In genomic region chr5:147483197-147483790, GRCh38 we compare ENCODE assay signal across 10 cellular contexts. TPM values are rescaled to one million over a fixed set of nuclear protein-coding genes. Genes with fewer than 3 reads are reported as not detected.
DNase-seq lines count a peak whose midpoint lies in the region; ATAC-seq and TF ChIP-seq lines count a peak whose summit lies in the region.
"Had no signal": no experiment of that assay in that cellular context is flagged by ENCODE, and none has a peak within 500 bp of the region (broad histone marks: within the 10 kb centered on the region; RNA-seq: fewer than 3 reads in every experiment).

No MANE protein-coding gene starts in this region.

- DNase-seq in NCI-H1092 treated with DMSO at 0.1 percent for 48 hours (lab: John Stamatoyannopoulos, UW) (peak; percentile 92), RWPE1 (ENCODE audit: low spot score) (no peak), mesothelial cell of epicardium (ENCODE audit: low spot score in 2 of 2, unreplicated experiment in 2 of 2) (no peak), nucleus accumbens (lab: John Stamatoyannopoulos, UW) (no peak), immature natural killer cell (no peak)
- DNase-seq: AML-193, T-helper 1 cell had no signal

- H3K9me3 Mint-ChIP-seq in mesothelial cell of epicardium = no peaks in the 10 kb centered on the region
- peaks cover 0 to 4% (median 0%) of the 10 kb centered on the region in 6 donors for H3K9me3 Mint-ChIP-seq in immature natural killer cell

- peak overlapping the region; percentile 86 for H3K27ac Mint-ChIP-seq in mesothelial cell of epicardium
- no peak overlapping the region for H3K27ac Mint-ChIP-seq in immature natural killer cell

- H3K36me3 Mint-ChIP-seq in mesothelial cell of epicardium (no peaks in the 10 kb centered on the region), immature natural killer cell (no peaks in the 10 kb centered on the region)

- H3K27me3 Mint-ChIP-seq in mesothelial cell of epicardium (ENCODE audit: low read depth) (no peaks in the 10 kb centered on the region), immature natural killer cell (ENCODE audit: low read depth in 3 of 3) (peaks cover 0 to 10% (median 1%) of the 10 kb centered on the region in 3 donors)

- no peak for TF ChIP-seq CTCF in RWPE1 (conservative IDR thresholded peaks at IDR 0.05; ENCODE audit: low read depth)
- TF ChIP-seq CTCF in mesothelial cell of epicardium (IDR thresholded peaks at IDR 0.05; ENCODE audit: unreplicated experiment) = no peak

- no peak overlapping the region for H2AFZ ChIP-seq in ACC112 (ENCODE audit: low read length, unreplicated experiment)

- peak overlapping the region; percentile 88 for H3K27ac ChIP-seq in ACC112 (ENCODE audit: low read depth, low read length)
- H3K27ac ChIP-seq in RWPE1 = peak overlapping the region; percentile 75; the same call in 1 of the 2 replicates

- H3K4me1 ChIP-seq in ACC112 (ENCODE audit: control insufficient read depth, insufficient read depth, low read length, unreplicated experiment) = peaks cover 36% of the 10 kb centered on the region

- no peak for ATAC-seq in esophagus mucosa
- ATAC-seq in GM18861 (IDR thresholded peaks at IDR 0.05; ENCODE audit: unreplicated experiment) = no peak

- POLR2A ChIA-PET in RWPE1 (lab: Yijun Ruan, JAX; ENCODE audit: low non-redundant PET) = no interaction called here

- CTCF ChIA-PET in RWPE1 (lab: Yijun Ruan, JAX) = interaction anchor here (0.6 kb wide), 1 partner anchor 93 kb away, joined by 4 read pairs; no protein-coding TSS in a partner anchor

- no peaks in the 10 kb centered on the region for H3K36me3 ChIP-seq in ACC112 (ENCODE audit: insufficient read depth, low read length)

- no peaks in the 10 kb centered on the region for H3K27me3 ChIP-seq in ACC112 (ENCODE audit: insufficient read depth, low read length)

- H3K4me3 Mint-ChIP-seq in mesothelial cell of epicardium = no peak overlapping the region
- H3K4me3 Mint-ChIP-seq in immature natural killer cell = no peak overlapping the region

- no peaks in the 10 kb centered on the region for H3K79me2 ChIP-seq in ACC112 (ENCODE audit: control insufficient read depth, insufficient read depth, low read length, unreplicated experiment)

- peaks cover 57% of the 10 kb centered on the region for H3K4me1 Mint-ChIP-seq in mesothelial cell of epicardium
- no peaks in the 10 kb centered on the region for H3K4me1 Mint-ChIP-seq in immature natural killer cell

- no peak overlapping the region for H3K4me3 ChIP-seq in ACC112 (ENCODE audit: low read depth, low read length)

RNA-seq across cellular contexts. Expression of gene DPYSL3, which starts 26.6 kb away (rescaled TPM):
- total RNA-seq in mesothelial cell of epicardium (161 to 169 TPM (median 165 TPM) in 3 replicates), esophagus mucosa (5.1 TPM)
- polyA plus RNA-seq in immature natural killer cell = not detected

Comparison
In these comparisons a context has a peak if more than half of its experiments do, and no peak if none do; other contexts are left out.
1. RNA of gene DPYSL3, which starts 26.6 kb away (total RNA-seq): 161 to 169 TPM in mesothelial cell of epicardium; 5.1 TPM in esophagus mucosa (single experiment); every median in the first group is over 10 times any median in the second.